In the genomic region with DNA sequence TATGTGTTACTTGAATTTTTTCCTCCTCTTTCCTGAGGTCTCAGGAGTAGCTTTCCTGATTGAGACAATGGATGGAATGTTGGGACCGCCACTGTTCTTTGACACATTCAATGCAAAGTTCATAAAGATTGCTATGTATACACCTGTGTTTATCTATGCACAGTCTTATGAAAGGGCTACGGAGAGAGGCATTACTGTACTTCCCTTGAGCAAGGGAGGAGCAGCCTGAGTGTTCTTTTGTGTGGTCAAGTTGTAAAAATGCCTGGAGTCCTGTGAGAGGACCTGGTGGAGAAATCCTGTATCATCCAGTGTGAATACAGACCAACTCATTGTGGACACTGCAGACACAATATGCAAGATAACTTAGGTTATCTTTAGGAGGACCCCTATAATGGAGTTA, we compare ENCODE assay signal across 8 cellular contexts. TPM values are rescaled to one million over a fixed set of nuclear protein-coding genes. Genes with fewer than 3 reads are reported as not detected.
A peak's percentile ranks its signal among the peaks of the same experiment; 100 is the strongest.
DNase-seq lines count a peak whose midpoint lies in the region; ATAC-seq and TF ChIP-seq lines count a peak whose summit lies in the region.

No MANE protein-coding gene starts in this region.

- H3K27ac Mint-ChIP-seq in activated naive CD4-positive, alpha-beta T cell treated with anti-CD3 and anti-CD28 coated beads, Interleukin-2, amount 50 U/mL, for 72 hours = no peak overlapping the region

- no peaks in the 10 kb centered on the region for H3K27me3 ChIP-seq in MG63
- H3K27me3 ChIP-seq in muscle layer of duodenum (ENCODE audit: low read depth, low read length) = no peaks in the 10 kb centered on the region

- ATAC-seq in HG02840 (IDR thresholded peaks at IDR 0.05; ENCODE audit: low FRiP score, unreplicated experiment) = no peak
- ATAC-seq in activated naive CD4-positive, alpha-beta T cell treated with anti-CD3 and anti-CD28 coated beads, Interleukin-2, amount 50 U/mL, for 72 hours = no peak

- H3K4me3 ChIP-seq in MG63 = peak overlapping the region; percentile 86
- H3K4me3 ChIP-seq in coronary artery = peak overlapping the region; percentile 84
- peak overlapping the region; percentile 91 to 97 for H3K4me3 ChIP-seq in muscle layer of duodenum (ENCODE audit: low read depth in 1 of 2, low read length in 2 of 2)

- H3K27ac ChIP-seq in coronary artery = no peak overlapping the region
- H3K27ac ChIP-seq in muscle layer of duodenum (ENCODE audit: low read length) = peak overlapping the region; percentile 92

- H3K36me3 ChIP-seq in MG63 (peaks cover 7% of the 10 kb centered on the region), muscle layer of duodenum (ENCODE audit: control insufficient read depth in 1 of 2, insufficient read depth in 2 of 2, low read length in 2 of 2) (no peaks in the 10 kb centered on the region)

- H3K9me3 ChIP-seq in MG63 (no peaks in the 10 kb centered on the region), muscle layer of duodenum (ENCODE audit: control insufficient read depth in 1 of 2, low read length in 2 of 2) (no peaks in the 10 kb centered on the region)

- H3K9me3 Mint-ChIP-seq in activated naive CD4-positive, alpha-beta T cell treated with anti-CD3 and anti-CD28 coated beads, Interleukin-2, amount 50 U/mL, for 72 hours = no peaks in the 10 kb centered on the region

- DNase-seq in AG20443 (ENCODE audit: low spot score) (peak; percentile 51), MG63 (no peak), coronary artery (ENCODE audit: low spot score) (no peak), NCI-H1436 (lab: John Stamatoyannopoulos, UW) (no peak), NCI-H187 (lab: John Stamatoyannopoulos, UW) (no peak)
- no peak for DNase-seq in activated naive CD4-positive, alpha-beta T cell treated with anti-CD3 and anti-CD28 coated beads, Interleukin-2, amount 50 U/mL, for 72 hours (ENCODE audit: low spot score in 2 of 2)

- H3K36me3 Mint-ChIP-seq in activated naive CD4-positive, alpha-beta T cell treated with anti-CD3 and anti-CD28 coated beads, Interleukin-2, amount 50 U/mL, for 72 hours = no peaks in the 10 kb centered on the region

- no peak for TF ChIP-seq CTCF in coronary artery (IDR thresholded peaks at IDR 0.05)

- H3K4me1 ChIP-seq in muscle layer of duodenum (ENCODE audit: control insufficient read depth in 1 of 2, insufficient read depth in 2 of 2, low read length in 2 of 2) = peaks cover 0 to 20% of the 10 kb centered on the region in 2 donors

RNA-seq across cellular contexts. Expression of a gene that starts 1.2 kb away (rescaled TPM):
- 0.81 and 0.99 TPM in 2 replicates for total RNA-seq in MG63 (2014; rRNA removed; shearing (Covaris generic); ENCODE audit: low replicate concordance)
- total RNA-seq in activated naive CD4-positive, alpha-beta T cell treated with anti-CD3 and anti-CD28 coated beads, Interleukin-2, amount 50 U/mL, for 72 hours = under 1 TPM in 1 of 2 donors, not detected in 1; 0.25 TPM
